In the genomic region with DNA sequence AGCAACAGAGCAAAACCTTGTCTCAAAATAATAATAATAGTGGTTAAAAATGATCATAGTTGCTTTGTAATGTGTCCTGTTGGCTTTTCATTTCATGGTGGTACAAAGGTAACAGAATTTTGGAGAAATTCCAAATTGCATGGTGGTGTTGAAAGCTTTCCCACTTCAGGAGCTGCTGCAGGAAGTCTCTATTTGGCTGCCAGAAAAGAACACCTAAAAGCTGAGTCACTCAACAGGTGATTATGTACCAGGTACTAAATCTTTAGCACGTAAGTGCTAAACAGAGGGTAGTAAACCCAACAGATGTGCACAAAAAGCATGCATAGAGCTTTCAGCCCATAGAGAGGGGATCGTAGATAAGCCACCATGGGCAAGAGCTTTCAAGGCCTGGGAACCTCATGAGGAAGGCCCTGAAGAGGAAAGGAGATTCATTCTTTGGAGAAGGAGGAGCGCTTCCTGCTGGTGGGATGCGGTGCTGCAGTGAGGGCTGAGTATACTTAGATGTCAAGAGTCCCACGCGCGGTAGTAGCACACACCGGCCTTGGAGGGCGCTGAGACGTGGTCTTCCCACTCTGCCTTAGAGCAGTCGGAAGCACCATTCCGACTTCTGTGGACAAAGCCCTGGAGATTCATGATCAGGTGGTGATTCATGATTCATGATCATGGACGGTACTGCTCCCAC, we compare ENCODE assay signal across 8 cellular contexts.
DNase-seq lines count a peak whose midpoint lies in the region; ATAC-seq, FAIRE-seq and TF ChIP-seq lines count a peak whose summit lies in the region.

No MANE protein-coding gene starts in this region.

- H3K9me3 Mint-ChIP-seq in brain (no peaks in the 10 kb centered on the region), mesothelial cell of epicardium (no peaks in the 10 kb centered on the region)

- no peak for FAIRE-seq in HTR-8/SVneo (lab: Jason Lieb, UNC)

- no peak overlapping the region for H3K27ac Mint-ChIP-seq in brain
- no peak overlapping the region for H3K27ac Mint-ChIP-seq in mesothelial cell of epicardium

- CTCF ChIA-PET in HEK293 (lab: Yijun Ruan, JAX): interaction anchor here (0.7 to 13.2 kb wide), 7 partner anchors 16 to 602 kb away, joined by 3 to 257 read pairs (median 4); no protein-coding TSS in a partner anchor
- CTCF ChIA-PET in RWPE1 (lab: Yijun Ruan, JAX): interaction anchor here (0.6 to 1.0 kb wide), 4 partner anchors 19 to 392 kb away, joined by 3 to 4 read pairs (median 4); a partner anchor contains a TSS

- peaks cover 20% of the 10 kb centered on the region for H3K36me3 Mint-ChIP-seq in brain
- H3K36me3 Mint-ChIP-seq in mesothelial cell of epicardium: no peaks in the 10 kb centered on the region

- no peak overlapping the region for H3K4me3 ChIP-seq in HEK293 (ENCODE audit: low read depth, low read length)

- H3K36me3 ChIP-seq in HEK293 (ENCODE audit: control insufficient read depth in 2 of 2, insufficient read depth in 1 of 2, low read length in 2 of 2): no peaks in the 10 kb centered on the region

- no peak for TF ChIP-seq CTCF in HEK293 (tag by site-specific recombination; IDR thresholded peaks at IDR 0.05)
- TF ChIP-seq CTCF in RWPE1 (conservative IDR thresholded peaks at IDR 0.05; ENCODE audit: low read depth): 0 out of 2 replicates have a peak, but pooled peaks have one; percentile 12
- TF ChIP-seq CTCF in brain (conservative IDR thresholded peaks at IDR 0.05): peak; percentile 25 to 49
- peak; percentile 52 for TF ChIP-seq CTCF in mesothelial cell of epicardium (IDR thresholded peaks at IDR 0.05; ENCODE audit: unreplicated experiment)

- H3K27ac ChIP-seq in HEK293 (ENCODE audit: extremely low read depth, low read depth, low read length) (no peak overlapping the region), RWPE1 (no peak overlapping the region)

- intact Hi-C loops in posterior cingulate gyrus (cut with DNase I): no loop called here

- H3K4me3 Mint-ChIP-seq in brain (no peak overlapping the region), mesothelial cell of epicardium (no peak overlapping the region)

- DNase-seq in COR-L47 (lab: John Stamatoyannopoulos, UW) (peak; percentile 20), RWPE1 (ENCODE audit: low spot score) (peak; percentile 66), mesothelial cell of epicardium (ENCODE audit: low spot score in 2 of 2, unreplicated experiment in 2 of 2) (no peak), HTR-8/SVneo (ENCODE audit: insufficient read length, low spot score) (no peak), posterior cingulate gyrus (no peak)

- H3K27me3 Mint-ChIP-seq in brain (no peaks in the 10 kb centered on the region), mesothelial cell of epicardium (ENCODE audit: low read depth) (no peaks in the 10 kb centered on the region)

- H3K4me1 Mint-ChIP-seq in brain: peaks cover 21% of the 10 kb centered on the region
- no peaks in the 10 kb centered on the region for H3K4me1 Mint-ChIP-seq in mesothelial cell of epicardium

- ATAC-seq in HG03025 (IDR thresholded peaks at IDR 0.05; ENCODE audit: low FRiP score, unreplicated experiment): no peak

- H3K9me3 ChIP-seq in HEK293 (ENCODE audit: control insufficient read depth, insufficient read depth, low read depth, low read length): no peaks in the 10 kb centered on the region

- POLR2A ChIA-PET in HEK293 (lab: Yijun Ruan, JAX) (no interaction called here), RWPE1 (lab: Yijun Ruan, JAX; ENCODE audit: low non-redundant PET) (no interaction called here)

- no peaks in the 10 kb centered on the region for H3K4me1 ChIP-seq in HEK293 (ENCODE audit: control insufficient read depth, insufficient read depth, low read length)

TF ChIP-seq in HEK293, 187 proteins besides CTCF, POLR2A, EP300 and RAD21 (continues in another document):
- no peak for TF ChIP-seq ZFHX2 (tag by site-specific recombination; conservative IDR thresholded peaks at IDR 0.05)
- TF ChIP-seq, protein P1, sequence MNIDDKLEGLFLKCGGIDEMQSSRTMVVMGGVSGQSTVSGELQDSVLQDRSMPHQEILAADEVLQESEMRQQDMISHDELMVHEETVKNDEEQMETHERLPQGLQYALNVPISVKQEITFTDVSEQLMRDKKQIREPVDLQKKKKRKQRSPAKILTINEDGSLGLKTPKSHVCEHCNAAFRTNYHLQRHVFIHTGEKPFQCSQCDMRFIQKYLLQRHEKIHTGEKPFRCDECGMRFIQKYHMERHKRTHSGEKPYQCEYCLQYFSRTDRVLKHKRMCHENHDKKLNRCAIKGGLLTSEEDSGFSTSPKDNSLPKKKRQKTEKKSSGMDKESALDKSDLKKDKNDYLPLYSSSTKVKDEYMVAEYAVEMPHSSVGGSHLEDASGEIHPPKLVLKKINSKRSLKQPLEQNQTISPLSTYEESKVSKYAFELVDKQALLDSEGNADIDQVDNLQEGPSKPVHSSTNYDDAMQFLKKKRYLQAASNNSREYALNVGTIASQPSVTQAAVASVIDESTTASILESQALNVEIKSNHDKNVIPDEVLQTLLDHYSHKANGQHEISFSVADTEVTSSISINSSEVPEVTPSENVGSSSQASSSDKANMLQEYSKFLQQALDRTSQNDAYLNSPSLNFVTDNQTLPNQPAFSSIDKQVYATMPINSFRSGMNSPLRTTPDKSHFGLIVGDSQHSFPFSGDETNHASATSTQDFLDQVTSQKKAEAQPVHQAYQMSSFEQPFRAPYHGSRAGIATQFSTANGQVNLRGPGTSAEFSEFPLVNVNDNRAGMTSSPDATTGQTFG (tag by site-specific recombination; IDR thresholded peaks at IDR 0.05; ENCODE audit: borderline replicate concordance): no peak
- TF ChIP-seq, protein P2, sequence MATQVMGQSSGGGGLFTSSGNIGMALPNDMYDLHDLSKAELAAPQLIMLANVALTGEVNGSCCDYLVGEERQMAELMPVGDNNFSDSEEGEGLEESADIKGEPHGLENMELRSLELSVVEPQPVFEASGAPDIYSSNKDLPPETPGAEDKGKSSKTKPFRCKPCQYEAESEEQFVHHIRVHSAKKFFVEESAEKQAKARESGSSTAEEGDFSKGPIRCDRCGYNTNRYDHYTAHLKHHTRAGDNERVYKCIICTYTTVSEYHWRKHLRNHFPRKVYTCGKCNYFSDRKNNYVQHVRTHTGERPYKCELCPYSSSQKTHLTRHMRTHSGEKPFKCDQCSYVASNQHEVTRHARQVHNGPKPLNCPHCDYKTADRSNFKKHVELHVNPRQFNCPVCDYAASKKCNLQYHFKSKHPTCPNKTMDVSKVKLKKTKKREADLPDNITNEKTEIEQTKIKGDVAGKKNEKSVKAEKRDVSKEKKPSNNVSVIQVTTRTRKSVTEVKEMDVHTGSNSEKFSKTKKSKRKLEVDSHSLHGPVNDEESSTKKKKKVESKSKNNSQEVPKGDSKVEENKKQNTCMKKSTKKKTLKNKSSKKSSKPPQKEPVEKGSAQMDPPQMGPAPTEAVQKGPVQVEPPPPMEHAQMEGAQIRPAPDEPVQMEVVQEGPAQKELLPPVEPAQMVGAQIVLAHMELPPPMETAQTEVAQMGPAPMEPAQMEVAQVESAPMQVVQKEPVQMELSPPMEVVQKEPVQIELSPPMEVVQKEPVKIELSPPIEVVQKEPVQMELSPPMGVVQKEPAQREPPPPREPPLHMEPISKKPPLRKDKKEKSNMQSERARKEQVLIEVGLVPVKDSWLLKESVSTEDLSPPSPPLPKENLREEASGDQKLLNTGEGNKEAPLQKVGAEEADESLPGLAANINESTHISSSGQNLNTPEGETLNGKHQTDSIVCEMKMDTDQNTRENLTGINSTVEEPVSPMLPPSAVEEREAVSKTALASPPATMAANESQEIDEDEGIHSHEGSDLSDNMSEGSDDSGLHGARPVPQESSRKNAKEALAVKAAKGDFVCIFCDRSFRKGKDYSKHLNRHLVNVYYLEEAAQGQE (tag by site-specific recombination; IDR thresholded peaks at IDR 0.05): no peak
- no peak for TF ChIP-seq ZNF785 (tag by site-specific recombination; IDR thresholded peaks at IDR 0.05)
- TF ChIP-seq SCRT2 (tag by site-specific recombination; IDR thresholded peaks at IDR 0.05): peak; percentile 34; the same call in 1 of the 2 replicates
- no peak for TF ChIP-seq ZNF155 (tag by site-specific recombination; IDR thresholded peaks at IDR 0.05)
- TF ChIP-seq, protein P3, sequence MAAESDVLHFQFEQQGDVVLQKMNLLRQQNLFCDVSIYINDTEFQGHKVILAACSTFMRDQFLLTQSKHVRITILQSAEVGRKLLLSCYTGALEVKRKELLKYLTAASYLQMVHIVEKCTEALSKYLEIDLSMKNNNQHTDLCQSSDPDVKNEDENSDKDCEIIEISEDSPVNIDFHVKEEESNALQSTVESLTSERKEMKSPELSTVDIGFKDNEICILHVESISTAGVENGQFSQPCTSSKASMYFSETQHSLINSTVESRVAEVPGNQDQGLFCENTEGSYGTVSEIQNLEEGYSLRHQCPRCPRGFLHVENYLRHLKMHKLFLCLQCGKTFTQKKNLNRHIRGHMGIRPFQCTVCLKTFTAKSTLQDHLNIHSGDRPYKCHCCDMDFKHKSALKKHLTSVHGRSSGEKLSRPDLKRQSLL (tag by site-specific recombination; IDR thresholded peaks at IDR 0.05): no peak
- TF ChIP-seq ZNF16 (tag by site-specific recombination; IDR thresholded peaks at IDR 0.05; ENCODE audit: low read depth): no peak
- TF ChIP-seq MYNN (tag by site-specific recombination; IDR thresholded peaks at IDR 0.05; ENCODE audit: borderline replicate concordance): no peak
- TF ChIP-seq, protein P4, sequence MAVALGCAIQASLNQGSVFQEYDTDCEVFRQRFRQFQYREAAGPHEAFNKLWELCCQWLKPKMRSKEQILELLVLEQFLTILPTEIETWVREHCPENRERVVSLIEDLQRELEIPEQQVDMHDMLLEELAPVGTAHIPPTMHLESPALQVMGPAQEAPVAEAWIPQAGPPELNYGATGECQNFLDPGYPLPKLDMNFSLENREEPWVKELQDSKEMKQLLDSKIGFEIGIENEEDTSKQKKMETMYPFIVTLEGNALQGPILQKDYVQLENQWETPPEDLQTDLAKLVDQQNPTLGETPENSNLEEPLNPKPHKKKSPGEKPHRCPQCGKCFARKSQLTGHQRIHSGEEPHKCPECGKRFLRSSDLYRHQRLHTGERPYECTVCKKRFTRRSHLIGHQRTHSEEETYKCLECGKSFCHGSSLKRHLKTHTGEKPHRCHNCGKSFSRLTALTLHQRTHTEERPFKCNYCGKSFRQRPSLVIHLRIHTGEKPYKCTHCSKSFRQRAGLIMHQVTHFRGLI (tag by site-specific recombination; IDR thresholded peaks at IDR 0.05): no peak
- no peak for TF ChIP-seq SETDB1 (IDR thresholded peaks at IDR 0.05; ENCODE audit: insufficient read length, low read length)
- no peak for TF ChIP-seq ZNF174 (tag by site-specific recombination; IDR thresholded peaks at IDR 0.05)
- no peak for TF ChIP-seq KLF16 (tag by site-specific recombination; IDR thresholded peaks at IDR 0.05)
- TF ChIP-seq ZNF292 (tag by site-specific recombination; IDR thresholded peaks at IDR 0.05; ENCODE audit: borderline replicate concordance, low read depth): no peak
- no peak for TF ChIP-seq ZIC2 (tag by site-specific recombination; IDR thresholded peaks at IDR 0.05)

Comparison
In these comparisons a context has a peak if more than half of its experiments do, and no peak if none do; other contexts are left out.
1. DNase-seq: peak in COR-L47 (single experiment) and RWPE1 (single experiment); none in mesothelial cell of epicardium (0 of 2), HTR-8/SVneo (single experiment) and posterior cingulate gyrus (0 of 10).